In genomic region chr15:89129123-89129815, GRCh38 we compare ENCODE assay signal across 1 cellular context.
TF ChIP-seq lines count a peak whose summit lies in the region.

No MANE protein-coding gene starts in this region.

TF ChIP-seq in GM12878, 131 proteins besides CTCF, POLR2A, EP300 and RAD21 (continued from another document):
- TF ChIP-seq, protein P1, sequence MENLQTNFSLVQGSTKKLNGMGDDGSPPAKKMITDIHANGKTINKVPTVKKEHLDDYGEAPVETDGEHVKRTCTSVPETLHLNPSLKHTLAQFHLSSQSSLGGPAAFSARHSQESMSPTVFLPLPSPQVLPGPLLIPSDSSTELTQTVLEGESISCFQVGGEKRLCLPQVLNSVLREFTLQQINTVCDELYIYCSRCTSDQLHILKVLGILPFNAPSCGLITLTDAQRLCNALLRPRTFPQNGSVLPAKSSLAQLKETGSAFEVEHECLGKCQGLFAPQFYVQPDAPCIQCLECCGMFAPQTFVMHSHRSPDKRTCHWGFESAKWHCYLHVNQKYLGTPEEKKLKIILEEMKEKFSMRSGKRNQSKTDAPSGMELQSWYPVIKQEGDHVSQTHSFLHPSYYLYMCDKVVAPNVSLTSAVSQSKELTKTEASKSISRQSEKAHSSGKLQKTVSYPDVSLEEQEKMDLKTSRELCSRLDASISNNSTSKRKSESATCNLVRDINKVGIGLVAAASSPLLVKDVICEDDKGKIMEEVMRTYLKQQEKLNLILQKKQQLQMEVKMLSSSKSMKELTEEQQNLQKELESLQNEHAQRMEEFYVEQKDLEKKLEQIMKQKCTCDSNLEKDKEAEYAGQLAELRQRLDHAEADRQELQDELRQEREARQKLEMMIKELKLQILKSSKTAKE (IDR thresholded peaks at IDR 0.05; ENCODE audit: low read depth, poor library complexity, severe bottlenecking): no peak
- no peak for TF ChIP-seq FOXK2 (IDR thresholded peaks at IDR 0.05)
